29 cellular contexts compared by ENCODE assay signal in genomic region chr18:36380173-36380827, GRCh38.
A peak's percentile ranks its signal among the peaks of the same experiment; 100 is the strongest.
DNase-seq lines count a peak whose midpoint lies in the region; ATAC-seq, FAIRE-seq and TF ChIP-seq lines count a peak whose summit lies in the region.
"Had no signal": no experiment of that assay in that cellular context is flagged by ENCODE, and none has a peak within 500 bp of the region (broad histone marks: within the 10 kb centered on the region; RNA-seq: fewer than 3 reads in every experiment).

No MANE protein-coding gene starts in this region.

- CTCF ChIA-PET in HepG2 (lab: Yijun Ruan, JAX; ENCODE audit: low intra/inter-chr PET ratio, low total read pairs) = no interaction called here

- no peaks in the 10 kb centered on the region for H3K79me2 ChIP-seq in HepG2 (ENCODE audit: insufficient read depth, low read length)

- H3K4me2 ChIP-seq in HepG2 (ENCODE audit: low read depth, low read length) = no peak overlapping the region
- H3K4me2 ChIP-seq: PC-9 had no signal

- 1% methylated on average over 3 of the region's 3 CpGs for WGBS in HepG2 (ENCODE audit: low lambda C conversion rate)
- WGBS in right lobe of liver (ENCODE audit: insufficient coverage, low coverage, low lambda C conversion rate, missing lambda C conversion rate) = 26% methylated on average over 3 of the region's 3 CpGs

- TF ChIP-seq POLR2A in HepG2 (IDR thresholded peaks at IDR 0.05; ENCODE audit: insufficient read depth in 1 of 2, low read depth in 2 of 2, low read length in 2 of 2) = no peak
- TF ChIP-seq POLR2A in right lobe of liver (IDR thresholded peaks at IDR 0.05) = no peak

- intact Hi-C loops in HepG2 (cut with micrococcal nuclease; ENCODE audit: unreplicated experiment) = no loop called here
- intact Hi-C loops in right lobe of liver (cut with DNase I) = no loop called here

- H3K9me3 Mint-ChIP-seq in nephron progenitor cell = no peaks in the 10 kb centered on the region
- H3K9me3 Mint-ChIP-seq: CD8-positive, alpha-beta T cell had no signal

- H3K4me1 Mint-ChIP-seq in nephron progenitor cell = peaks cover 78% of the 10 kb centered on the region
- H3K4me1 Mint-ChIP-seq: B cell had no signal

- in situ Hi-C loops in HepG2 (cut with HindIII; ENCODE audit: extremely low pct_ligation_motif_present, low pct_unique_long_range_greater_than_20kb) = no loop called here

- TF ChIP-seq CTCF in HepG2 (CRISPR knock-in tag; IDR thresholded peaks at IDR 0.05) (no peak), right lobe of liver (IDR thresholded peaks at IDR 0.05) (no peak), nephron progenitor cell (IDR thresholded peaks at IDR 0.05) (no peak)

- no peak overlapping the region for H3K9ac ChIP-seq in HepG2 (ENCODE audit: insufficient read depth, low read depth, low read length)

- no peaks in the 10 kb centered on the region for H3K27me3 Mint-ChIP-seq in nephron progenitor cell (ENCODE audit: low read depth, poor library complexity)

- H2AFZ ChIP-seq in HepG2 (ENCODE audit: low read length) = no peak overlapping the region
- H2AFZ ChIP-seq: PC-9 had no signal

- H3K27me3 ChIP-seq in HepG2 (ENCODE audit: control insufficient read depth in 1 of 2, insufficient read depth in 2 of 2, low read length in 2 of 2) (peaks cover 0 to 9% of the 10 kb centered on the region in 2 experiments; a peak in 2 of 5 replicates), right lobe of liver (no peaks in the 10 kb centered on the region)
- H3K27me3 ChIP-seq: MG63 had no signal

- H3K36me3 Mint-ChIP-seq in nephron progenitor cell (ENCODE audit: low read depth) = no peaks in the 10 kb centered on the region
- H3K36me3 Mint-ChIP-seq: CD8-positive, alpha-beta T cell had no signal

- TF ChIP-seq EP300 in HepG2 (IDR thresholded peaks at IDR 0.05; ENCODE audit: low read depth in 2 of 2, low read length in 2 of 2) = no peak
- no peak for TF ChIP-seq EP300 in HepG2 (CRISPR knock-in tag; IDR thresholded peaks at IDR 0.05; ENCODE audit: borderline replicate concordance)

- no TSS peak for BruUV-seq in HepG2 (replicated peaks; lab: Mats Ljungman, UMichigan)

- FAIRE-seq in HepG2 (lab: Jason Lieb, UNC) = no peak
- FAIRE-seq: GM12878, H1 had no signal

- DNase-seq in HepG2 (ENCODE audit: low spot score) = no peak
- no peak for DNase-seq in right lobe of liver
- no peak for DNase-seq in nephron progenitor cell
- no peak for DNase-seq in activated CD4-positive, CD25-positive, alpha-beta regulatory T cell (lab: John Stamatoyannopoulos, UW)
- no peak for DNase-seq in HT-29 (ENCODE audit: low spot score)
- DNase-seq: Caco-2; CD8-positive, alpha-beta T cell; DMS 273 treated with DMSO at 0.1 percent for 48 hours; DMS79; EL; GDM1; HCEC 1CT; KBM-7; MG63; NCI-H1105 treated with DMSO at 0.1 percent for 48 hours; NCI-H146; NCI-H1930; NCI-H2107; NCI-H446; NCI-H524 treated with DMSO at 0.1 percent for 48 hours; NCI-H774; PC-9; SHP77 had no signal

- H3K4me1 ChIP-seq in HepG2 (ENCODE audit: insufficient read depth, low read length) (no peaks in the 10 kb centered on the region), right lobe of liver (no peaks in the 10 kb centered on the region)
- H3K4me1 ChIP-seq: Caco-2 had no signal

- TF ChIP-seq RAD21 in HepG2 (CRISPR knock-in tag; IDR thresholded peaks at IDR 0.05) = no peak

- ATAC-seq in HepG2 = no peak
- ATAC-seq in right lobe of liver = no peak
- no peak for ATAC-seq in SK-N-SH treated with all-trans-retinoic acid at 6 μM for 48 hours
- ATAC-seq in HG03342 (IDR thresholded peaks at IDR 0.05; ENCODE audit: unreplicated experiment) = no peak
- ATAC-seq: CD8-positive, alpha-beta T cell; GM12878 had no signal

- H3K4me3 Mint-ChIP-seq in nephron progenitor cell = no peak overlapping the region
- H3K4me3 Mint-ChIP-seq: B cell; CD8-positive, alpha-beta T cell had no signal

- POLR2A ChIA-PET in HepG2 (lab: Yijun Ruan, JAX) = no interaction called here

- no peaks in the 10 kb centered on the region for H4K20me1 ChIP-seq in HepG2 (ENCODE audit: insufficient read depth, low read length)

- H3K36me3 ChIP-seq in HepG2 (replicated peaks in 1 of 2; ENCODE audit: control insufficient read depth in 1 of 2, insufficient read depth in 2 of 2, low read length in 2 of 2) = no peaks in the 10 kb centered on the region
- H3K36me3 ChIP-seq in right lobe of liver = no peaks in the 10 kb centered on the region
- H3K36me3 ChIP-seq: MG63 had no signal

- H3K27ac ChIP-seq in HepG2 (ENCODE audit: extremely low read length, insufficient read depth, low read length) = no peak overlapping the region
- no peak overlapping the region for H3K27ac ChIP-seq in right lobe of liver
- H3K27ac ChIP-seq: C4-2B, PC-9 had no signal

- H3K27ac Mint-ChIP-seq in nephron progenitor cell = peak overlapping the region; percentile 74
- H3K27ac Mint-ChIP-seq: B cell; CD8-positive, alpha-beta T cell had no signal

- H3K4me3 ChIP-seq in HepG2 (replicated peaks in 1 of 3; ENCODE audit: insufficient read depth in 1 of 3, low read depth in 2 of 3, low read length in 3 of 3) = no peak overlapping the region
- H3K4me3 ChIP-seq in right lobe of liver = no peak overlapping the region
- H3K4me3 ChIP-seq: GM12878, MG63, PC-9 had no signal

- H3K9me3 ChIP-seq in HepG2 (ENCODE audit: low read length) = no peaks in the 10 kb centered on the region
- no peaks in the 10 kb centered on the region for H3K9me3 ChIP-seq in right lobe of liver
- H3K9me3 ChIP-seq: Caco-2, MG63 had no signal

TF ChIP-seq in HepG2, 621 proteins besides CTCF, POLR2A, EP300 and RAD21:
- TF ChIP-seq ZNF501 (CRISPR knock-in tag; IDR thresholded peaks at IDR 0.05) = no peak
- TF ChIP-seq HNRNPK (IDR thresholded peaks at IDR 0.05; ENCODE audit: low read depth, low read length, poor library complexity, severe bottlenecking) = peak; percentile 92
TF ChIP-seq in HepG2: peak in this region for 1.

TF ChIP-seq in SK-N-SH treated with all-trans-retinoic acid at 6 μM for 48 hours, 23 proteins besides CTCF, POLR2A, EP300 and RAD21:
- TF ChIP-seq PATZ1 (CRISPR knock-in tag; IDR thresholded peaks at IDR 0.05; ENCODE audit: borderline replicate concordance) = no peak
- no peak for TF ChIP-seq ZC3H10 (CRISPR knock-in tag; IDR thresholded peaks at IDR 0.05)
- TF ChIP-seq TCF4 (CRISPR knock-in tag; IDR thresholded peaks at IDR 0.05; ENCODE audit: borderline replicate concordance) = peak; percentile 53; the same call in 1 of the 2 replicates
- no peak for TF ChIP-seq OSR1 (CRISPR knock-in tag; IDR thresholded peaks at IDR 0.05)
- TF ChIP-seq TOX (CRISPR knock-in tag; IDR thresholded peaks at IDR 0.05; ENCODE audit: borderline replicate concordance) = no peak
- no peak for TF ChIP-seq CSRNP3 (CRISPR knock-in tag; IDR thresholded peaks at IDR 0.05)
